15 cellular contexts compared by ENCODE assay signal in the genomic region with DNA sequence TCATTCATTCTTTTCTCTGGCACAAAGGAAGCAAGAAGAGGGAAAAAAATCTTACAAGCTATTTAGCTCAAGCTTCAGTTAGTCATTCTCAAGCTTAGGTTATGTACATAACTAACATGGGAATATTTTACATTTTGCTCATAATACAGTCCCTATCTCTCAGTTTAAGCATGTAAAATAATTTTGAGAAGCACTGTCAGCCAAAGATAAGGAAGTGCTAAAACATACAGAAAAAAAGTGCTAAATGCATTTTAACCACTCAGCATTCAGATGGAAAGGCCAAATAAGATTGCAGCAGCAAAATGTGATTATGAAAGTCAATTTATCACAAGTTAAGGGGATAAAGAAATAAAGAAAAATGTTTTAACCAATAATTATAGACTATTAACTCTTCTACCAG.
"Had no signal": no experiment of that assay in that cellular context is flagged by ENCODE, and none has a peak within 500 bp of the region (broad histone marks: within the 10 kb centered on the region; RNA-seq: fewer than 3 reads in every experiment).

No MANE protein-coding gene starts in this region.

- H3K9me3 ChIP-seq: sigmoid colon, upper lobe of left lung had no signal

- H3K4me3 ChIP-seq: adrenal gland, coronary artery, sigmoid colon, upper lobe of left lung had no signal

- H3K36me3 ChIP-seq: adrenal gland had no signal

- H3K27me3 Mint-ChIP-seq: stimulated activated naive CD8-positive, alpha-beta T cell treated with anti-CD3 and anti-CD28 coated beads, Interleukin-15, Interleukin-2, amounts not matched to agents 100 ng/mL and 50 ng/mL, for 24 hours had no signal

- H3K27me3 ChIP-seq: adrenal gland, sigmoid colon, upper lobe of left lung had no signal

- H3K4me3 Mint-ChIP-seq: mesothelial cell of epicardium; stimulated activated naive CD8-positive, alpha-beta T cell treated with anti-CD3 and anti-CD28 coated beads, Interleukin-15, Interleukin-2, amounts not matched to agents 100 ng/mL and 50 ng/mL, for 24 hours; T-helper 1 cell treated with Interleukin-12 subunit alpha and Interleukin-12 subunit beta and Interleukin-4 antibody, amounts not matched to agents 30 μg/mL and 1 μg/mL, for 36 hours had no signal

- ATAC-seq: SK-N-SH treated with all-trans-retinoic acid at 6 μM for 48 hours had no signal

- H3K27ac ChIP-seq: adrenal gland, coronary artery, epithelial cell of prostate, sigmoid colon, upper lobe of left lung had no signal

- H3K27ac Mint-ChIP-seq: stimulated activated naive CD8-positive, alpha-beta T cell treated with anti-CD3 and anti-CD28 coated beads, Interleukin-15, Interleukin-2, amounts not matched to agents 100 ng/mL and 50 ng/mL, for 24 hours; T-helper 1 cell treated with Interleukin-12 subunit alpha and Interleukin-12 subunit beta and Interleukin-4 antibody, amounts not matched to agents 30 μg/mL and 1 μg/mL, for 36 hours had no signal

- DNase-seq: activated CD4-positive, alpha-beta T cell treated with anti-CD3 and anti-CD28 coated beads, Interleukin-2, amount 50 U/mL, for 1 hour; adrenal gland; effector memory CD4-positive, alpha-beta T cell; hippocampal formation; kidney glomerular epithelial cell; occipital lobe; sigmoid colon; stimulated activated CD4-positive, alpha-beta T cell treated with anti-CD3 and anti-CD28 coated beads, Interleukin-12 subunit alpha, Interleukin-12 subunit beta, amount 100 ng/mL, for 4 hours; upper lobe of left lung had no signal
